Comparison of ENCODE assay signal across 31 cellular contexts in genomic region chr10:44971935-44972792, GRCh38. TPM values are rescaled to one million over a fixed set of nuclear protein-coding genes. Genes with fewer than 3 reads are reported as not detected.
DNase-seq lines count a peak whose midpoint lies in the region; ATAC-seq and TF ChIP-seq lines count a peak whose summit lies in the region.
"Had no signal": no experiment of that assay in that cellular context is flagged by ENCODE, and none has a peak within 500 bp of the region (broad histone marks: within the 10 kb centered on the region; RNA-seq: fewer than 3 reads in every experiment).

No MANE protein-coding gene starts in this region.

- H3K27ac ChIP-seq in lower lobe of right lung (peak overlapping the region; percentile 46), subcutaneous abdominal adipose tissue (ENCODE audit: low read depth, low read length) (peak overlapping the region; percentile 93)
- H3K27ac ChIP-seq: 22Rv1, cardiac muscle cell, ovary had no signal

- H3K27me3 ChIP-seq in lower lobe of right lung (ENCODE audit: low read depth), result no peaks in the 10 kb centered on the region
- H3K27me3 ChIP-seq in subcutaneous abdominal adipose tissue (ENCODE audit: control insufficient read depth in 5 of 5, insufficient read depth in 4 of 5, low read length in 5 of 5), result no peaks in the 10 kb centered on the region
- H3K27me3 ChIP-seq: cardiac muscle cell, gastrocnemius medialis, ovary had no signal

- H3K36me3 ChIP-seq in lower lobe of right lung, result peaks cover 43% of the 10 kb centered on the region
- H3K36me3 ChIP-seq in subcutaneous abdominal adipose tissue (ENCODE audit: control insufficient read depth in 5 of 5, insufficient read depth in 5 of 5, low read length in 5 of 5), result peaks cover 0 to 54% (median 36%) of the 10 kb centered on the region in 5 donors
- H3K36me3 ChIP-seq: ovary had no signal

- intact Hi-C loops in activated CD4-positive, alpha-beta T cell treated with anti-CD3 and anti-CD28 coated beads, Interleukin-2, amount 10 ng/mL, durations not matched to agents 24 days and 14 days (cut with micrococcal nuclease), result no loop called here
- intact Hi-C loops in lower lobe of right lung (cut with DNase I), result no loop called here

- no peaks in the 10 kb centered on the region for H3K27me3 Mint-ChIP-seq in activated CD4-positive, alpha-beta T cell treated with anti-CD3 and anti-CD28 coated beads, Interleukin-2, amount 10 ng/mL, durations not matched to agents 24 days and 14 days
- peaks cover 3% of the 10 kb centered on the region for H3K27me3 Mint-ChIP-seq in activated T-helper 17 cell treated with anti-CD3 and anti-CD28 coated beads, Interleukin-2, amount 50 U/mL, for 72 hours
- H3K27me3 Mint-ChIP-seq: activated naive CD8-positive, alpha-beta T cell; CD4-positive, alpha-beta T cell had no signal

- H3K36me3 Mint-ChIP-seq in activated CD4-positive, alpha-beta T cell treated with anti-CD3 and anti-CD28 coated beads, Interleukin-2, amount 10 ng/mL, durations not matched to agents 24 days and 14 days (ENCODE audit: low read depth), result no peaks in the 10 kb centered on the region
- no peaks in the 10 kb centered on the region for H3K36me3 Mint-ChIP-seq in activated T-helper 17 cell treated with anti-CD3 and anti-CD28 coated beads, Interleukin-2, amount 50 U/mL, for 72 hours (ENCODE audit: low read depth)
- H3K36me3 Mint-ChIP-seq: activated naive CD8-positive, alpha-beta T cell had no signal

- no peak for ATAC-seq in activated T-helper 17 cell treated with anti-CD3 and anti-CD28 coated beads, Interleukin-2, amount 50 U/mL, for 72 hours (replicated peaks)
- no peak for ATAC-seq in lower lobe of right lung
- ATAC-seq: activated CD8-positive, alpha-beta T cell treated with anti-CD3 and anti-CD28 coated beads, Interleukin-2, amount 10 ng/mL, durations not matched to agents 7 days and 5 days; gastrocnemius medialis had no signal

- H3K4me3 ChIP-seq in lower lobe of right lung (no peak overlapping the region), subcutaneous abdominal adipose tissue (ENCODE audit: low read depth in 1 of 5, low read length in 5 of 5) (no peak overlapping the region)
- H3K4me3 ChIP-seq: cardiac muscle cell, coronary artery, gastrocnemius medialis, ovary had no signal

- peaks cover 35% of the 10 kb centered on the region for H3K4me1 Mint-ChIP-seq in activated CD4-positive, alpha-beta T cell treated with anti-CD3 and anti-CD28 coated beads, Interleukin-2, amount 10 ng/mL, durations not matched to agents 24 days and 14 days
- H3K4me1 Mint-ChIP-seq in activated T-helper 17 cell treated with anti-CD3 and anti-CD28 coated beads, Interleukin-2, amount 50 U/mL, for 72 hours, result peaks cover 7% of the 10 kb centered on the region

- H3K4me3 Mint-ChIP-seq in activated CD4-positive, alpha-beta T cell treated with anti-CD3 and anti-CD28 coated beads, Interleukin-2, amount 10 ng/mL, durations not matched to agents 24 days and 14 days, result no peak overlapping the region
- no peak overlapping the region for H3K4me3 Mint-ChIP-seq in activated T-helper 17 cell treated with anti-CD3 and anti-CD28 coated beads, Interleukin-2, amount 50 U/mL, for 72 hours
- H3K4me3 Mint-ChIP-seq: activated CD8-positive, alpha-beta T cell treated with anti-CD3 and anti-CD28 coated beads, Interleukin-2, amount 10 ng/mL, durations not matched to agents 7 days and 5 days; activated naive CD8-positive, alpha-beta T cell; CD4-positive, alpha-beta T cell; nephron had no signal

- H3K9me3 Mint-ChIP-seq in activated CD4-positive, alpha-beta T cell treated with anti-CD3 and anti-CD28 coated beads, Interleukin-2, amount 10 ng/mL, durations not matched to agents 24 days and 14 days, result no peaks in the 10 kb centered on the region
- H3K9me3 Mint-ChIP-seq in activated T-helper 17 cell treated with anti-CD3 and anti-CD28 coated beads, Interleukin-2, amount 50 U/mL, for 72 hours, result no peaks in the 10 kb centered on the region
- H3K9me3 Mint-ChIP-seq: CD4-positive, alpha-beta T cell; nephron had no signal

- TF ChIP-seq CTCF in lower lobe of right lung (IDR thresholded peaks at IDR 0.05) (no peak), GM20000 (IDR thresholded peaks at IDR 0.05; ENCODE audit: extremely low read depth, missing control alignments) (no peak)

- H3K9me3 ChIP-seq in lower lobe of right lung (no peaks in the 10 kb centered on the region), subcutaneous abdominal adipose tissue (ENCODE audit: control insufficient read depth in 5 of 5, low read length in 5 of 5) (peaks cover 0 to 2% (median 0%) of the 10 kb centered on the region in 5 donors)
- H3K9me3 ChIP-seq: gastrocnemius medialis, ovary, SK-N-SH had no signal

- H3K4me1 ChIP-seq in lower lobe of right lung (peaks cover 75% of the 10 kb centered on the region), subcutaneous abdominal adipose tissue (ENCODE audit: control insufficient read depth in 5 of 5, insufficient read depth in 5 of 5, low read length in 5 of 5) (peaks cover 27 to 78% (median 71%) of the 10 kb centered on the region in 5 donors)

- H3K27ac Mint-ChIP-seq in activated CD4-positive, alpha-beta T cell treated with anti-CD3 and anti-CD28 coated beads, Interleukin-2, amount 10 ng/mL, durations not matched to agents 24 days and 14 days, result peak overlapping the region; percentile 51
- H3K27ac Mint-ChIP-seq in activated T-helper 17 cell treated with anti-CD3 and anti-CD28 coated beads, Interleukin-2, amount 50 U/mL, for 72 hours, result peak overlapping the region; percentile 33
- H3K27ac Mint-ChIP-seq: activated CD8-positive, alpha-beta T cell treated with anti-CD3 and anti-CD28 coated beads, Interleukin-2, amount 10 ng/mL, durations not matched to agents 7 days and 5 days; activated naive CD8-positive, alpha-beta T cell; CD4-positive, alpha-beta T cell had no signal

- H3K9ac ChIP-seq in subcutaneous abdominal adipose tissue (ENCODE audit: low read length in 5 of 5), result peak overlapping the region in 1 of 5 donors; percentile 39
- H3K9ac ChIP-seq: SK-N-SH had no signal

- DNase-seq in activated CD4-positive, alpha-beta T cell treated with anti-CD3 and anti-CD28 coated beads, Interleukin-2, amount 10 ng/mL, durations not matched to agents 24 days and 14 days, result no peak
- no peak for DNase-seq in activated CD4-positive, alpha-beta T cell treated with anti-CD3 and anti-CD28 coated beads, Interleukin-2, amount 50 U/mL, for 4 hours
- no peak for DNase-seq in lower lobe of right lung
- no peak for DNase-seq in NCI-H2227 (lab: John Stamatoyannopoulos, UW; ENCODE audit: unreplicated experiment)
- DNase-seq in NCI-H2171 treated with DMSO at 0.1 percent for 48 hours (lab: John Stamatoyannopoulos, UW), result no peak
- no peak for DNase-seq in GM20000 (ENCODE audit: low spot score)
- DNase-seq: activated CD4-positive, alpha-beta T cell treated with anti-CD3 and anti-CD28 coated beads for 1 hour; activated CD8-positive, alpha-beta T cell treated with anti-CD3 and anti-CD28 coated beads, Interleukin-2, amount 10 ng/mL, durations not matched to agents 7 days and 5 days; activated effector memory CD4-positive, alpha-beta T cell treated with Interleukin-2 at 50 U/mL for 16 hours; anterior cingulate cortex; CD4-positive, alpha-beta T cell; gastrocnemius medialis; GOT3; KG1; NCI-H1417; NCI-H2081; NCI-H446; retina; RPMI8226; SK-N-SH; stimulated activated CD4-positive, alpha-beta T cell treated with anti-CD3 and anti-CD28 coated beads, Interleukin-12 subunit alpha, Interleukin-12 subunit beta, amount 100 ng/mL, for 4 hours; stimulated activated CD4-positive, alpha-beta T cell treated with anti-CD3 and anti-CD28 coated beads, Interleukin-4, amount 100 ng/mL, for 1 hour; T-helper 2 cell had no signal

RNA-seq across cellular contexts. Expression of gene DEPP1, which starts 6.4 kb away (rescaled TPM):
- 3.3 and 4.3 TPM in 2 replicates for total RNA-seq in activated CD4-positive, alpha-beta T cell treated with anti-CD3 and anti-CD28 coated beads, Interleukin-2, amount 10 ng/mL, durations not matched to agents 24 days and 14 days
- 1 to 10 TPM in 1 of 2 donors, under 1 TPM in 1; 0.73 to 2.0 TPM for total RNA-seq in activated T-helper 17 cell treated with anti-CD3 and anti-CD28 coated beads, Interleukin-2, amount 50 U/mL, for 72 hours
- total RNA-seq in lower lobe of right lung, result 108 TPM
- total RNA-seq: activated CD8-positive, alpha-beta T cell treated with anti-CD3 and anti-CD28 coated beads, Interleukin-2, amount 10 ng/mL, durations not matched to agents 7 days and 5 days; CD4-positive, alpha-beta T cell had no signal

RNA-seq across cellular contexts. Expression of gene RASSF4, which starts 12.6 kb away (rescaled TPM):
- total RNA-seq in activated CD4-positive, alpha-beta T cell treated with anti-CD3 and anti-CD28 coated beads, Interleukin-2, amount 10 ng/mL, durations not matched to agents 24 days and 14 days, result 1.3 and 1.5 TPM in 2 replicates
- 1 to 10 TPM; 1.7 to 4.4 TPM for total RNA-seq in activated T-helper 17 cell treated with anti-CD3 and anti-CD28 coated beads, Interleukin-2, amount 50 U/mL, for 72 hours
- 49.0 TPM for total RNA-seq in lower lobe of right lung

RNA-seq across cellular contexts. Expression of gene ZNF22, which starts 28.6 kb away (rescaled TPM):
- 26.0 and 26.7 TPM in 2 replicates for total RNA-seq in activated CD4-positive, alpha-beta T cell treated with anti-CD3 and anti-CD28 coated beads, Interleukin-2, amount 10 ng/mL, durations not matched to agents 24 days and 14 days
- total RNA-seq in activated T-helper 17 cell treated with anti-CD3 and anti-CD28 coated beads, Interleukin-2, amount 50 U/mL, for 72 hours, result 10 to 100 TPM in 1 of 2 donors, 1 to 10 TPM in 1; 7.3 to 12.6 TPM
- 22.1 TPM for total RNA-seq in lower lobe of right lung

Comparison
In these comparisons a context has a peak if more than half of its experiments do, and no peak if none do; other contexts are left out.
1. RNA of gene DEPP1, which starts 6.4 kb away (total RNA-seq): 108 TPM in lower lobe of right lung (single experiment); 3.3 to 4.3 TPM in activated CD4-positive, alpha-beta T cell treated with anti-CD3 and anti-CD28 coated beads, Interleukin-2, amount 10 ng/mL, durations not matched to agents 24 days and 14 days and 0.73 to 2.0 TPM in activated T-helper 17 cell treated with anti-CD3 and anti-CD28 coated beads, Interleukin-2, amount 50 U/mL, for 72 hours; every median in the first group is over 10 times any median in the second.